ENCODE assay signal across 25 cellular contexts in genomic region chr1:215719569-215719968, GRCh38.
"Had no signal": no experiment of that assay in that cellular context is flagged by ENCODE, and none has a peak within 500 bp of the region (broad histone marks: within the 10 kb centered on the region; RNA-seq: fewer than 3 reads in every experiment).

No MANE protein-coding gene starts in this region.

- ATAC-seq: activated CD4-positive, CD25-positive, alpha-beta regulatory T cell treated with anti-CD3 and anti-CD28 coated beads, Interleukin-2, amount 50 U/mL, for 24 hours; activated CD8-positive, alpha-beta memory T cell treated with anti-CD3 and anti-CD28 coated beads, Interleukin-2, amount 10 ng/mL, durations not matched to agents 7 days and 5 days; activated CD8-positive, alpha-beta T cell treated with anti-CD3 and anti-CD28 coated beads for 36 hours; activated naive CD8-positive, alpha-beta T cell treated with anti-CD3 and anti-CD28 coated beads, Interleukin-2, amount 50 U/mL, for 24 hours; gastrocnemius medialis; pancreas; psoas muscle had no signal

- H3K36me3 ChIP-seq: gastrocnemius medialis, pancreas, right atrium auricular region, stomach, suprapubic skin, tibial nerve had no signal

- H3K27ac ChIP-seq: gastrocnemius medialis, pancreas, psoas muscle, right atrium auricular region, stomach, suprapubic skin, tibial nerve, VCaP had no signal

- H3K4me3 ChIP-seq: gastrocnemius medialis, pancreas, psoas muscle, right atrium auricular region, stomach, suprapubic skin, tibial nerve had no signal

- H3K4me1 ChIP-seq: gastrocnemius medialis, pancreas, psoas muscle, right atrium auricular region, stomach, suprapubic skin, tibial nerve had no signal

- H3K9me3 ChIP-seq: gastrocnemius medialis, pancreas, psoas muscle, right atrium auricular region, stomach, suprapubic skin, tibial nerve had no signal

- H3K27me3 ChIP-seq: gastrocnemius medialis, pancreas, right atrium auricular region, stomach, suprapubic skin, tibial nerve had no signal

- DNase-seq: activated CD4-positive, alpha-beta T cell treated with anti-CD3 and anti-CD28 coated beads, Interleukin-2, amount 10 ng/mL, durations not matched to agents 7 days and 5 days; activated CD8-positive, alpha-beta memory T cell treated with anti-CD3 and anti-CD28 coated beads, Interleukin-2, amount 10 ng/mL, durations not matched to agents 7 days and 5 days; activated CD8-positive, alpha-beta T cell treated with anti-CD3 and anti-CD28 coated beads for 36 hours; activated gamma-delta T cell; activated naive CD4-positive, alpha-beta T cell treated with anti-CD3 and anti-CD28 coated beads, Interleukin-2, amount 50 U/mL, for 16 hours; activated naive CD8-positive, alpha-beta T cell treated with anti-CD3 and anti-CD28 coated beads, Interleukin-2, amount 50 U/mL, for 24 hours; activated T-cell treated with anti-CD3 and anti-CD28 coated beads for 4 hours; anterior cingulate cortex; caudate nucleus; effector CD4-positive, alpha-beta T cell; erythroblast; gastrocnemius medialis; hypothalamus; left cardiac atrium; nephron progenitor cell; pancreas; psoas muscle; stimulated activated CD4-positive, alpha-beta T cell treated with anti-CD3 and anti-CD28 coated beads, Interleukin-12 subunit alpha, Interleukin-12 subunit beta, amount 100 ng/mL, for 4 hours; stimulated activated CD4-positive, alpha-beta T cell treated with anti-CD3 and anti-CD28 coated beads, Interleukin-1b, Interleukin-23, amount 100 ng/mL, for 48 hours; stomach had no signal
